In the genomic region with DNA sequence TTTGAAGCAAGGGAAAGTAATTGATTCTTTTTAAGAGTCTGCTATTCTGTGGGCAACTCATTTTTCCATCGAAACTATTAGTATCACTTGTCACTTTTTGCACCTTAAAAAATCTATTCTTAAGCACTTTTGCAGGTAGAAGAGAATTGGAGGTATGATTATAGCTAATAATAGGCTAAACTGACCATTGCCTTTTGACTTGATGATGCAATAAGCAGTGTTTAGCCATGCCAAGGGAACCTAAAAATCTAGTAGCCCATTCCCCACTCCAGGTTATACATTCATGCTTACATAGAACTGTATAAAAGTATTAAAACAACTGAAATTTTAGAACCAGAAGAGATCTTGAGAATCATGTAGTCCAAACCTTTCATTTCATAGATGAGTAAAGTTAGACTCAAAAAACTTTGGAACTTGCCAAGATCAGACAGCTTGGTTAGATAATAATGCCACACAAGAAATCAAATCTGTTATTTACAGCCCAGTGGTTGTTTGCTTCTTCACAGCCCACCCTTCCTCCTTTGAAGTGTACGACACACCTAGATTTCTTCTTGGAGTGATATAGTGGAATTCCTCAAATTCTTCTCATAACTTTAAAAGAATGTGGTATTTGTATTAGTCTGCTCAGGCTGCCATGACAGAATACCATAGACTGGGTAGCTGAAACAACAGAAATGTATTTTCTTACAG, we compare ENCODE assay signal across 20 cellular contexts. TPM values are rescaled to one million over a fixed set of nuclear protein-coding genes. Genes with fewer than 3 reads are reported as not detected.
DNase-seq lines count a peak whose midpoint lies in the region; ATAC-seq and TF ChIP-seq lines count a peak whose summit lies in the region.
"Had no signal": no experiment of that assay in that cellular context is flagged by ENCODE, and none has a peak within 500 bp of the region (broad histone marks: within the 10 kb centered on the region; RNA-seq: fewer than 3 reads in every experiment).

No MANE protein-coding gene starts in this region.

- H3K9ac ChIP-seq in HUES6 (ENCODE audit: low read length) (no peak overlapping the region), adipocyte (ENCODE audit: low read length) (no peak overlapping the region), smooth muscle cell (ENCODE audit: low read depth) (no peak overlapping the region)

- no peak for ATAC-seq in GM18519 (IDR thresholded peaks at IDR 0.05; ENCODE audit: low FRiP score, unreplicated experiment)
- ATAC-seq: esophagus mucosa; left cardiac atrium; stimulated activated naive B cell treated with anti-CD40 and anti-IgM and Interleukin-4, amounts not matched to agents 10 μg/mL and 1 μg/mL and 100 μg/mL, for 72 hours had no signal

- H3K27me3 ChIP-seq in ACC112 (ENCODE audit: insufficient read depth, low read length), result no peaks in the 10 kb centered on the region
- no peaks in the 10 kb centered on the region for H3K27me3 ChIP-seq in HUES6 (ENCODE audit: control insufficient read depth, insufficient read depth, low read length)
- no peaks in the 10 kb centered on the region for H3K27me3 ChIP-seq in adipocyte (replicated peaks; ENCODE audit: control insufficient read depth, insufficient read depth, low read length)
- no peaks in the 10 kb centered on the region for H3K27me3 ChIP-seq in smooth muscle cell (ENCODE audit: low read depth)
- H3K27me3 ChIP-seq: ascending aorta, hepatocyte, spleen had no signal

- H3K4me3 ChIP-seq in ACC112 (ENCODE audit: low read depth, low read length) (peak overlapping the region; percentile 16; the same call in 1 of the 2 replicates), HUES6 (ENCODE audit: low read depth, low read length) (no peak overlapping the region), adipocyte (ENCODE audit: low read length) (no peak overlapping the region), smooth muscle cell (no peak overlapping the region)
- H3K4me3 ChIP-seq: ascending aorta, hepatocyte, spleen had no signal

- H3K4me2 ChIP-seq in smooth muscle cell, result no peak overlapping the region
- H3K4me2 ChIP-seq: hepatocyte had no signal

- 0 out of 2 replicates have a peak, but pooled peaks cover 2% of the 10 kb centered on the region for H3K36me3 ChIP-seq in ACC112 (ENCODE audit: insufficient read depth, low read length)
- no peaks in the 10 kb centered on the region for H3K36me3 ChIP-seq in HUES6 (ENCODE audit: control insufficient read depth, insufficient read depth, low read length)
- H3K36me3 ChIP-seq in adipocyte (ENCODE audit: control insufficient read depth, insufficient read depth, low read length, severe bottlenecking), result peaks cover 9% of the 10 kb centered on the region
- H3K36me3 ChIP-seq in smooth muscle cell (ENCODE audit: low read depth), result no peaks in the 10 kb centered on the region

- H2AFZ ChIP-seq in ACC112 (ENCODE audit: low read length, unreplicated experiment) (no peak overlapping the region), smooth muscle cell (ENCODE audit: low read depth) (no peak overlapping the region)
- H2AFZ ChIP-seq: hepatocyte had no signal

- no peaks in the 10 kb centered on the region for H3F3A ChIP-seq in smooth muscle cell (ENCODE audit: low read depth)

- TF ChIP-seq CTCF in smooth muscle cell (IDR thresholded peaks at IDR 0.05; ENCODE audit: borderline replicate concordance, insufficient read depth, poor library complexity, severe bottlenecking), result no peak

- H3K9me3 ChIP-seq in HUES6 (ENCODE audit: control insufficient read depth, insufficient read depth, low read depth, low read length) (no peaks in the 10 kb centered on the region), adipocyte (ENCODE audit: control insufficient read depth, low read length) (no peaks in the 10 kb centered on the region), smooth muscle cell (replicated peaks; ENCODE audit: low read depth) (no peaks in the 10 kb centered on the region)

- H3K27ac ChIP-seq in ACC112 (ENCODE audit: low read depth, low read length) (no peak overlapping the region), HUES6 (ENCODE audit: low read depth, low read length) (0 out of 2 replicates have a peak overlapping the region, but pooled peaks have one; percentile 23), smooth muscle cell (ENCODE audit: low read depth) (no peak overlapping the region)
- H3K27ac ChIP-seq: ascending aorta, hepatocyte, spleen had no signal

- peaks cover 9% of the 10 kb centered on the region for H3K4me1 ChIP-seq in ACC112 (ENCODE audit: control insufficient read depth, insufficient read depth, low read length, unreplicated experiment)
- peaks cover 10% of the 10 kb centered on the region; the same call in 1 of the 2 replicates for H3K4me1 ChIP-seq in HUES6 (ENCODE audit: control insufficient read depth, insufficient read depth, low read length)
- peaks cover 7% of the 10 kb centered on the region for H3K4me1 ChIP-seq in adipocyte (ENCODE audit: control insufficient read depth, insufficient read depth, low read length)
- no peaks in the 10 kb centered on the region for H3K4me1 ChIP-seq in smooth muscle cell (ENCODE audit: low read depth)
- H3K4me1 ChIP-seq: ascending aorta, spleen had no signal

- 69% methylated on average over 2 of the region's 2 CpGs for WGBS in smooth muscle cell (ENCODE audit: low lambda C conversion rate)

- no peaks in the 10 kb centered on the region for H4K20me1 ChIP-seq in smooth muscle cell (ENCODE audit: low read depth)

- H3K79me2 ChIP-seq in ACC112 (ENCODE audit: control insufficient read depth, insufficient read depth, low read length, unreplicated experiment) (no peaks in the 10 kb centered on the region), smooth muscle cell (ENCODE audit: low read depth) (no peaks in the 10 kb centered on the region)
- H3K79me2 ChIP-seq: hepatocyte had no signal

- DNase-seq in adipocyte (ENCODE audit: low read depth), result peak; percentile 17
- peak; percentile 51 for DNase-seq in kidney glomerular epithelial cell (lab: John Stamatoyannopoulos, UW)
- no peak for DNase-seq in HK-2 (ENCODE audit: unreplicated experiment)
- no peak for DNase-seq in smooth muscle cell (lab: John Stamatoyannopoulos, UW; ENCODE audit: unreplicated experiment)
- no peak for DNase-seq in anterior cingulate cortex (lab: John Stamatoyannopoulos, UW)
- DNase-seq: activated CD8-positive, alpha-beta memory T cell treated with anti-CD3 and anti-CD28 coated beads for 24 hours; activated effector memory CD4-positive, alpha-beta T cell treated with Interleukin-2 at 50 U/mL for 16 hours; Karpas-422; left cardiac atrium; NCI-H510A; spleen; stimulated activated naive B cell treated with anti-CD40 and anti-IgM and Interleukin-4, amounts not matched to agents 10 μg/mL and 1 μg/mL and 100 μg/mL, for 72 hours had no signal

RNA-seq across cellular contexts. Expression of a gene that starts 21.7 kb away (rescaled TPM):
- total RNA-seq in smooth muscle cell, result not detected in 2 replicates
- not detected in 2 replicates for polyA plus RNA-seq in smooth muscle cell
- total RNA-seq: ascending aorta, dermis microvascular lymphatic vessel endothelial cell, esophagus mucosa, hepatocyte, left cardiac atrium, OCI-LY7 had no signal
- polyA plus RNA-seq: hepatocyte, spleen had no signal

Comparison
In these comparisons a context has a peak if more than half of its experiments do, and no peak if none do; other contexts are left out.
1. DNase-seq: peak in adipocyte (single experiment) and kidney glomerular epithelial cell (single experiment); none in HK-2 (single experiment), smooth muscle cell (single experiment) and anterior cingulate cortex (0 of 58).